9 cellular contexts compared by ENCODE assay signal in the genomic region with DNA sequence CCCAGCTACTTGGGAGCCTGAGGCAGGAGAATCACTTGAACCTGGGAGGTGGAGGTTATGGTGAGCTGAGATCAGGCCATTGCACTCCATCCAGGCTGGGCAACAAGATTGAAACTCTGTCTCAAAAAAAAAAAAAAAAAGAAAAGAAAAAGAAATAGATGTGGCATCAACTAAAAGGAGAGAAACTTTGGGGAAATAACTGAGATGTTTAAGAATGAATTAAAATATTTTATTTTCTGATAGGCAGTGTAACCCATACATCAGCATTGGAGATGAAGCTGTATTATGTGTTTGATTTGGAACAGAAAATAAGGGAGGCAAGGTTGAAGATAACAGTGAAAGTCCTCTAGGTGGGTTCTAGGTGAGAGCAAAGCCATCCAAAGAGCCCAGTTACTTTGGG.
"Had no signal": no experiment of that assay in that cellular context is flagged by ENCODE, and none has a peak within 500 bp of the region (broad histone marks: within the 10 kb centered on the region; RNA-seq: fewer than 3 reads in every experiment).

No MANE protein-coding gene starts in this region.

- H2AFZ ChIP-seq: GM23248, GM23338 had no signal

- H3K4me1 ChIP-seq: HAP-1 had no signal

- DNase-seq: GM23248, GOT3, H7, H9, HCEC 1CT, HFFc6 had no signal

- H3K9ac ChIP-seq: GM23248 had no signal

- H3K36me3 ChIP-seq: HAP-1 had no signal

- H3K27ac ChIP-seq: GM23248 had no signal

- ATAC-seq: GM23338, HCT116 had no signal

- H3K4me3 ChIP-seq: GM23248, GM23338, HAP-1 had no signal

- H3K4me2 ChIP-seq: GM23338 had no signal
